19 cellular contexts compared by ENCODE assay signal in the genomic region with DNA sequence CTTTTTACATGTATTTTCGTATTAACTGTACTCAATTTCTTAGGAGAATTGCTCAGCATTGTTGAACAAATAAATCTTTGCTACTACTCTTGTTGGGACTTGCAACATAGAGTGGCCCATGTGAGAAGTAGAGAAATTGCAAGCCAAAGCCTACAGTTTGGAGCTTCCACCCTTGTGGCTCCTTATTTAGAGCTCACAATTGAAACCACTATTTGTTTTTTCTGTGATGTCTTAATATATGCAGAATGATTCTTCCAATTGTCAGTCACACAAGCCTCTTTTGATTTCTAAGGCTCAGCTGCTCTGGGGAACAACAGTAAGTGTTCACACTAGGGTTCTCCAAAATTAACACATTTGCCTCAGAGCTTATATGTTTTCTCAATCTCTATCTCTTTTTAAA.
DNase-seq lines count a peak whose midpoint lies in the region; FAIRE-seq and TF ChIP-seq lines count a peak whose summit lies in the region.
"Had no signal": no experiment of that assay in that cellular context is flagged by ENCODE, and none has a peak within 500 bp of the region (broad histone marks: within the 10 kb centered on the region; RNA-seq: fewer than 3 reads in every experiment).

No MANE protein-coding gene starts in this region.

- H3K36me3 ChIP-seq in bronchial epithelial cell (ENCODE audit: control insufficient read depth, insufficient read depth, low read length): no peaks in the 10 kb centered on the region
- H3K36me3 ChIP-seq: SJSA1 had no signal

- DNase-seq in NCI-H1436 (lab: John Stamatoyannopoulos, UW): peak; percentile 10
- DNase-seq in bronchial epithelial cell (ENCODE audit: low read depth): peak; percentile 6
- DNase-seq in inferior parietal cortex (ENCODE audit: extremely low spot score): peak; percentile 53
- DNase-seq in pons (ENCODE audit: low spot score): peak; percentile 94
- DNase-seq in RWPE1 (ENCODE audit: low spot score): no peak
- no peak for DNase-seq in DMS79 (lab: John Stamatoyannopoulos, UW)
- no peak for DNase-seq in Kasumi-1 (lab: John Stamatoyannopoulos, UW)
- no peak for DNase-seq in NK-92 treated with Interleukin-12 subunit alpha and Interleukin-12 subunit beta, amount 100 ng/mL, for 24 hours (lab: John Stamatoyannopoulos, UW)
- DNase-seq: CD4-positive, CD25-positive, alpha-beta regulatory T cell; DMS79 treated with DMSO at 0.1 percent for 48 hours; KG1; NCI-H1092 treated with DMSO at 0.1 percent for 48 hours; NCI-H1694 treated with DMSO at 0.1 percent for 48 hours; NCI-H2081 treated with DMSO at 0.1 percent for 48 hours; NCI-H446 treated with DMSO at 0.1 percent for 48 hours; NCI-H526 treated with DMSO at 0.1 percent for 48 hours had no signal

- FAIRE-seq in bronchial epithelial cell (lab: Jason Lieb, UNC): no peak
- FAIRE-seq: A549, H54 had no signal

- H3K27me3 ChIP-seq in bronchial epithelial cell (ENCODE audit: control insufficient read depth, insufficient read depth, low read length): no peaks in the 10 kb centered on the region
- H3K27me3 ChIP-seq: SJSA1 had no signal

- no peak overlapping the region for H3K27ac ChIP-seq in RWPE1
- H3K27ac ChIP-seq: A549, SJSA1 had no signal

- TF ChIP-seq CTCF in bronchial epithelial cell (IDR thresholded peaks at IDR 0.05; ENCODE audit: insufficient read depth, low read length, severe bottlenecking) (no peak), RWPE1 (conservative IDR thresholded peaks at IDR 0.05; ENCODE audit: low read depth) (no peak)

- CTCF ChIA-PET in RWPE1 (lab: Yijun Ruan, JAX): no interaction called here

- no peak overlapping the region for H3K4me3 ChIP-seq in bronchial epithelial cell (ENCODE audit: low read depth, low read length)
- H3K4me3 ChIP-seq: A549, SJSA1 had no signal

- POLR2A ChIA-PET in RWPE1 (lab: Yijun Ruan, JAX; ENCODE audit: low non-redundant PET): no interaction called here

Comparison
In these comparisons a context has a peak if more than half of its experiments do, and no peak if none do; other contexts are left out.
1. DNase-seq: peak in NCI-H1436 (single experiment), bronchial epithelial cell (single experiment), inferior parietal cortex (single experiment) and pons (single experiment); none in RWPE1 (single experiment), DMS79 (single experiment), Kasumi-1 (0 of 2) and NK-92 treated with Interleukin-12 subunit alpha and Interleukin-12 subunit beta, amount 100 ng/mL, for 24 hours (single experiment).